ENCODE assay signal across 8 cellular contexts in the genomic region with DNA sequence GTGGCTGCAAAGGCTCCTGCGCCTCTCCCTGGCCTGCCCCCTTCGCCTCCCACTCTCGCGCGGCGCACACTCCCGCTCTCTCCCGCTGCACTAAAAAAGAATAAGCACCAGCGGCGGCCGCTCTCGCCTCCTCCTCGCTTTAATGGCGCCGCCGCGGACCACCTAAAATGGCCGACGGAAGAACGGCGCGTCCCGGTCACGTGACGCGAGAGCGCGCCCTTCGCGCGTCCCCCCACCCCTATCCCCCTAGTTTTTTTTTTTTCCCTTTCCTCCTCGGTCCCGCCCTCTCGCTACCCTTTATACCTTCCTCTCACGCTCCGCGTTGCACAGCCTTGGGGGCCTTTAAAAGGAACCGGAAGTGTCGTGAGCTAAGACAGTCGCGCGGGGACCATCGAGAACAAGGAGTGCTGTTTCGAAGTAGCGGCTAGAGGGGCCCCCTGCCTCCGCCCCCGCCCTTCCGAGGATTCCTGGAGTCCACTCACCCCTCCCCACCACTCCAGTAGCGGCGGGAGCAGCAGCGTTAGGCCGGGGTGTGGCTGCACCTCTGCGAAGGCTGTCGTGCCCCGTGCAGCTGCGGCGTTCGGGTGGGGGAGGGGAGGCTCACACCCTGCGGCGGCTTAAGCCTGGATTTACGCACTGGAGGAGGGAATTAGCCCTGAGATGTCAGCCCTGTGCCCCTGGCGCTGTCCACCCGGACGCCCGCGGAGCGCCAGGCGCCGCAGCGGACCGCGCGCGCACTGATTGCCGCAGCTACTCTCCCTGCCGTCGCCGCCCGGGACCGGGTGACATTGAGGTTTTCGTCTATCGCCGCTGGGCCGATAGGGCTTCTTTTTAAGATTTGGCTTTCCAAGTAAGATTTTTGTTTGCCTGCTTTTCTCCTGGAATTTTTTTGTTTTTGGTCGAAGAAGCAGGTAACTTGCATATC. TPM values are rescaled to one million over a fixed set of nuclear protein-coding genes. Genes with fewer than 3 reads are reported as not detected.
A peak's percentile ranks its signal among the peaks of the same experiment; 100 is the strongest.
DNase-seq lines count a peak whose midpoint lies in the region; ATAC-seq and TF ChIP-seq lines count a peak whose summit lies in the region.

Gene HNRNPD, minus strand, starts transcription at position 176 of the 925 bp plus-strand sequence. CDS start 313 bp downstream, outside the sequence.

- H3K9me3 ChIP-seq in left lung, result no peaks in the 10 kb centered on the region

- H3K27ac ChIP-seq in C4-2B (peak within 1 kb of the TSS; percentile 100), left lung (peak within 1 kb of the TSS; percentile 96 to 99)

- DNase-seq in NCI-H774 (lab: John Stamatoyannopoulos, UW) (peak; percentile 93), dermis blood vessel endothelial cell (peak; percentile 100), left lung (peak; percentile 98)
- peak; percentile 84 to 87 for DNase-seq in activated CD4-positive, alpha-beta T cell treated with anti-CD3 and anti-CD28 coated beads, Interleukin-2, amount 50 U/mL, for 4 hours
- DNase-seq in stimulated activated CD4-positive, alpha-beta T cell treated with anti-CD3 and anti-CD28 coated beads, Interleukin-2, amount 100 ng/mL, for 48 hours, result peak; percentile 84 to 91

- intact Hi-C loops in left lung (cut with DNase I), result loop anchor here in 1 of 2 donors (10.0 kb wide), 1 partner anchor 51 kb away; no protein-coding TSS in a partner anchor

- peaks cover 20 to 50% of the 10 kb centered on the region in 2 donors for H3K4me1 ChIP-seq in left lung

- ATAC-seq in GM19395 (IDR thresholded peaks at IDR 0.05; ENCODE audit: unreplicated experiment) (peak; percentile 93), HG03565 (IDR thresholded peaks at IDR 0.05; ENCODE audit: unreplicated experiment) (peak; percentile 89), left lung (peak; percentile 92)

- no peak for TF ChIP-seq CTCF in C4-2B (conservative IDR thresholded peaks at IDR 0.05)
- TF ChIP-seq CTCF in left lung (IDR thresholded peaks at IDR 0.05), result no peak

- no peaks in the 10 kb centered on the region for H3K27me3 ChIP-seq in left lung

- peak within 1 kb of the TSS; percentile 92 to 95 for H3K4me3 ChIP-seq in left lung

- H3K36me3 ChIP-seq in left lung, result peaks cover 0 to 6% of the 10 kb centered on the region in 2 donors

RNA-seq across cellular contexts. Expression of gene HNRNPD, which starts in this region (rescaled TPM):
- total RNA-seq in dermis blood vessel endothelial cell (35.6 and 75.4 TPM in 2 replicates), left lung (100 to 1,000 TPM; 105 to 147 TPM)

Comparison
In these comparisons a context has a peak if more than half of its experiments do, and no peak if none do; other contexts are left out.
1. Peak in every context shown above with its lines: DNase-seq, ATAC-seq, H3K4me3 ChIP-seq and H3K27ac ChIP-seq.